Comparison of ENCODE assay signal across 13 cellular contexts in genomic region chr10:65861249-65861648, GRCh38.
DNase-seq lines count a peak whose midpoint lies in the region; ATAC-seq and TF ChIP-seq lines count a peak whose summit lies in the region.
"Had no signal": no experiment of that assay in that cellular context is flagged by ENCODE, and none has a peak within 500 bp of the region (broad histone marks: within the 10 kb centered on the region; RNA-seq: fewer than 3 reads in every experiment).

No MANE protein-coding gene starts in this region.

- H3K4me1 ChIP-seq in HEK293 (ENCODE audit: control insufficient read depth, insufficient read depth, low read length) (no peaks in the 10 kb centered on the region), HAP-1 (no peaks in the 10 kb centered on the region)
- H3K4me1 ChIP-seq: esophagus squamous epithelium had no signal

- POLR2A ChIA-PET in HEK293 (lab: Yijun Ruan, JAX) = no interaction called here

- H3K4me3 ChIP-seq in HEK293 (ENCODE audit: low read depth, low read length) (no peak overlapping the region), HAP-1 (no peak overlapping the region)
- H3K4me3 ChIP-seq: esophagus squamous epithelium had no signal

- H3K27me3 ChIP-seq in HAP-1 (ENCODE audit: low read depth) = no peaks in the 10 kb centered on the region
- H3K27me3 ChIP-seq: esophagus squamous epithelium had no signal

- TF ChIP-seq CTCF in HEK293 (tag by site-specific recombination; IDR thresholded peaks at IDR 0.05) = no peak

- H3K36me3 ChIP-seq in HEK293 (ENCODE audit: control insufficient read depth in 2 of 2, insufficient read depth in 1 of 2, low read length in 2 of 2) (no peaks in the 10 kb centered on the region), HAP-1 (replicated peaks) (no peaks in the 10 kb centered on the region)
- H3K36me3 ChIP-seq: esophagus squamous epithelium had no signal

- H3K9me3 ChIP-seq in HEK293 (ENCODE audit: control insufficient read depth, insufficient read depth, low read depth, low read length) = no peaks in the 10 kb centered on the region
- no peaks in the 10 kb centered on the region for H3K9me3 ChIP-seq in HAP-1
- H3K9me3 ChIP-seq: esophagus squamous epithelium, SK-N-SH had no signal

- CTCF ChIA-PET in HEK293 (lab: Yijun Ruan, JAX) = no interaction called here

- ATAC-seq in HG03575 (IDR thresholded peaks at IDR 0.05; ENCODE audit: extremely low read depth, insufficient number of reproducible peaks, low FRiP score, unreplicated experiment) (peak; percentile 62), HG03469 (IDR thresholded peaks at IDR 0.05; ENCODE audit: unreplicated experiment) (no peak)
- ATAC-seq: left ventricle myocardium superior had no signal

- peak; percentile 1 for DNase-seq in ELR (ENCODE audit: low read depth)
- peak; percentile 45 for DNase-seq in epithelial cell of prostate (ENCODE audit: low read depth, low spot score)
- no peak for DNase-seq in HAP-1 (ENCODE audit: low spot score in 2 of 2)
- DNase-seq in SKM-1 (lab: John Stamatoyannopoulos, UW; ENCODE audit: unreplicated experiment) = no peak
- no peak for DNase-seq in dermis blood vessel endothelial cell
- DNase-seq: activated CD4-positive, alpha-beta T cell treated with anti-CD3 and anti-CD28 coated beads, Interleukin-2, amount 50 U/mL, for 4 hours; esophagus squamous epithelium; KBM-7; left ventricle myocardium superior; SK-N-SH had no signal

- H3K27ac ChIP-seq in HEK293 (ENCODE audit: extremely low read depth, low read depth, low read length) = no peak overlapping the region
- H3K27ac ChIP-seq in epithelial cell of prostate = peak overlapping the region; percentile 12
- H3K27ac ChIP-seq: esophagus squamous epithelium had no signal

- in situ Hi-C loops in HAP-1 (cut with MboI; ENCODE audit: low sequenced_read_pairs) = no loop called here

TF ChIP-seq in HEK293, 187 proteins besides CTCF, POLR2A, EP300 and RAD21:
- TF ChIP-seq KLF9 (tag by site-specific recombination; IDR thresholded peaks at IDR 0.05; ENCODE audit: low read depth) (no peak), SCRT2 (tag by site-specific recombination; IDR thresholded peaks at IDR 0.05) (peak; percentile 63; the same call in 1 of the 2 replicates), MEIS1 (CRISPR knock-in tag; IDR thresholded peaks at IDR 0.05; ENCODE audit: borderline replicate concordance) (no peak), ZNF146 (tag by site-specific recombination; IDR thresholded peaks at IDR 0.05) (no peak), ZBTB49 (tag by site-specific recombination; IDR thresholded peaks at IDR 0.05; ENCODE audit: low read depth) (no peak)

Comparison
In these comparisons a context has a peak if more than half of its experiments do, and no peak if none do; other contexts are left out.
1. DNase-seq: peak in ELR (single experiment) and epithelial cell of prostate (single experiment); none in HAP-1 (0 of 2), SKM-1 (single experiment) and dermis blood vessel endothelial cell (single experiment).